12 cellular contexts compared by ENCODE assay signal in genomic region chr7:105776986-105777910, GRCh38.
DNase-seq lines count a peak whose midpoint lies in the region; ATAC-seq, FAIRE-seq and TF ChIP-seq lines count a peak whose summit lies in the region.
"Had no signal": no experiment of that assay in that cellular context is flagged by ENCODE, and none has a peak within 500 bp of the region (broad histone marks: within the 10 kb centered on the region; RNA-seq: fewer than 3 reads in every experiment).

No MANE protein-coding gene starts in this region.

- no peak for TF ChIP-seq CTCF in AG10803 (conservative IDR thresholded peaks at IDR 0.05; ENCODE audit: low read length)
- TF ChIP-seq CTCF in astrocyte (IDR thresholded peaks at IDR 0.05; ENCODE audit: insufficient read depth, low read depth, low read length), result no peak
- TF ChIP-seq CTCF in MM.1S (IDR thresholded peaks at IDR 0.05; ENCODE audit: low read length), result no peak

- peaks cover 5% of the 10 kb centered on the region for H3K79me1 ChIP-seq in mesendoderm (ENCODE audit: low read length)

- no peaks in the 10 kb centered on the region for H3F3A ChIP-seq in MM.1S (ENCODE audit: insufficient read depth, low read length)

- H3K4me1 ChIP-seq in astrocyte (ENCODE audit: insufficient read depth, low read length) (peaks cover 30% of the 10 kb centered on the region), mesendoderm (ENCODE audit: control insufficient read depth, low read depth, low read length) (peaks cover 21% of the 10 kb centered on the region), MM.1S (ENCODE audit: low read length) (no peaks in the 10 kb centered on the region)

- H4K20me1 ChIP-seq in astrocyte (ENCODE audit: insufficient read depth, low read length) (peaks cover 3% of the 10 kb centered on the region), MM.1S (ENCODE audit: insufficient read depth, low read length) (no peaks in the 10 kb centered on the region)

- H3K27me3 Mint-ChIP-seq in astrocyte (ENCODE audit: low read depth, unreplicated experiment), result no peaks in the 10 kb centered on the region

- H3K4me1 Mint-ChIP-seq in astrocyte (ENCODE audit: low read depth, unreplicated experiment), result peaks cover 24% of the 10 kb centered on the region

- H3K23ac ChIP-seq in mesendoderm (ENCODE audit: low read length), result no peak overlapping the region

- H2AFZ ChIP-seq in astrocyte (ENCODE audit: low read depth, low read length), result no peak overlapping the region
- no peak overlapping the region for H2AFZ ChIP-seq in MM.1S (ENCODE audit: low read length)

- no peak for ATAC-seq in GM21786 (IDR thresholded peaks at IDR 0.05; ENCODE audit: unreplicated experiment)

- H2BK5ac ChIP-seq in mesendoderm (ENCODE audit: low read length), result no peak overlapping the region

- FAIRE-seq in astrocyte (lab: Jason Lieb, UNC), result no peak

- H3K4ac ChIP-seq in mesendoderm (ENCODE audit: low read depth, low read length), result no peak overlapping the region

- H3K9me2 ChIP-seq in MM.1S (replicated peaks; ENCODE audit: insufficient read depth, low read length), result no peaks in the 10 kb centered on the region

- H3K4me3 ChIP-seq in AG10803 (ENCODE audit: low read length) (no peak overlapping the region), astrocyte (ENCODE audit: insufficient read depth, low read depth, low read length) (no peak overlapping the region), mesendoderm (ENCODE audit: low read length) (no peak overlapping the region), MM.1S (ENCODE audit: low read length) (no peak overlapping the region)

- H3K27ac Mint-ChIP-seq in astrocyte (ENCODE audit: unreplicated experiment), result peak overlapping the region; percentile 82
- H3K27ac Mint-ChIP-seq: immature natural killer cell had no signal

- H3K4me2 ChIP-seq in astrocyte (ENCODE audit: low read length), result peak overlapping the region; percentile 38
- no peak overlapping the region for H3K4me2 ChIP-seq in mesendoderm (ENCODE audit: low read length)
- no peak overlapping the region for H3K4me2 ChIP-seq in MM.1S (ENCODE audit: low read depth, low read length)

- H3K27me3 ChIP-seq in astrocyte (ENCODE audit: insufficient read depth, low read length) (no peaks in the 10 kb centered on the region), mesendoderm (ENCODE audit: insufficient read depth, low read length, poor library complexity) (peaks cover 2% of the 10 kb centered on the region), MM.1S (replicated peaks; ENCODE audit: insufficient read depth, low read length) (no peaks in the 10 kb centered on the region)

- no peak overlapping the region for H2AK5ac ChIP-seq in mesendoderm (ENCODE audit: low read length)

- no peaks in the 10 kb centered on the region for H3K36me3 ChIP-seq in astrocyte (ENCODE audit: insufficient read depth, low read length)
- no peaks in the 10 kb centered on the region for H3K36me3 ChIP-seq in mesendoderm (ENCODE audit: control insufficient read depth, insufficient read depth, low read length)
- no peaks in the 10 kb centered on the region for H3K36me3 ChIP-seq in MM.1S (replicated peaks; ENCODE audit: insufficient read depth, low read length)

- H4K8ac ChIP-seq in mesendoderm (ENCODE audit: low read depth, low read length), result no peak overlapping the region

- DNase-seq in AG10803 (ENCODE audit: low read depth) (peak; percentile 66), M059J (ENCODE audit: low read depth) (peak; percentile 90), astrocyte (ENCODE audit: low read depth) (peak; percentile 65), mesendoderm (peak; percentile 74), superior temporal gyrus (ENCODE audit: extremely low spot score) (no peak), MM.1S (no peak), SKM-1 (lab: John Stamatoyannopoulos, UW; ENCODE audit: unreplicated experiment) (no peak)
- DNase-seq: activated effector memory CD4-positive, alpha-beta T cell treated with Interleukin-2 at 50 U/mL for 16 hours; effector CD8-positive, alpha-beta T cell; immature natural killer cell; midbrain had no signal

- H3K18ac ChIP-seq in mesendoderm (ENCODE audit: low read length), result peak overlapping the region; percentile 18

- peaks cover 1% of the 10 kb centered on the region for H3K9me3 Mint-ChIP-seq in astrocyte (ENCODE audit: unreplicated experiment)

- peak overlapping the region; percentile 28 for H3K27ac ChIP-seq in astrocyte (ENCODE audit: low read depth, low read length)
- H3K27ac ChIP-seq in mesendoderm (ENCODE audit: low read depth, low read length), result no peak overlapping the region
- no peak overlapping the region for H3K27ac ChIP-seq in MM.1S (ENCODE audit: low read length)

- H2BK120ac ChIP-seq in mesendoderm (ENCODE audit: low read depth, low read length), result no peak overlapping the region

- H3K36me3 Mint-ChIP-seq in astrocyte (ENCODE audit: low read depth, unreplicated experiment), result peaks cover 2% of the 10 kb centered on the region

- H3K9ac ChIP-seq in astrocyte (ENCODE audit: low read length), result no peak overlapping the region
- no peak overlapping the region for H3K9ac ChIP-seq in mesendoderm (ENCODE audit: low read length)
- H3K9ac ChIP-seq in MM.1S (ENCODE audit: low read length), result no peak overlapping the region

- H3K79me2 ChIP-seq in astrocyte (ENCODE audit: insufficient read depth, low read length), result no peaks in the 10 kb centered on the region
- no peaks in the 10 kb centered on the region for H3K79me2 ChIP-seq in mesendoderm (ENCODE audit: control insufficient read depth, insufficient read depth, low read length)
- H3K79me2 ChIP-seq in MM.1S (ENCODE audit: low read length), result no peaks in the 10 kb centered on the region

- no peak overlapping the region for H2BK15ac ChIP-seq in mesendoderm (replicated peaks; ENCODE audit: low read depth)

- H4K5ac ChIP-seq in mesendoderm (ENCODE audit: low read length), result no peak overlapping the region

- H3K56ac ChIP-seq in mesendoderm (ENCODE audit: low read length), result no peak overlapping the region

- H3K9me3 ChIP-seq in astrocyte (ENCODE audit: insufficient read depth, low read depth, low read length), result no peaks in the 10 kb centered on the region
- H3K9me3 ChIP-seq in MM.1S (replicated peaks; ENCODE audit: insufficient read depth, low read length), result no peaks in the 10 kb centered on the region

- no CpG with 5 or more reads among the region's 11 CpGs for WGBS in mesendoderm (ENCODE audit: extremely low coverage, insufficient coverage, low lambda C conversion rate)

- H3K4me3 Mint-ChIP-seq in astrocyte (ENCODE audit: unreplicated experiment), result no peak overlapping the region
- H3K4me3 Mint-ChIP-seq: immature natural killer cell had no signal

Comparison
In these comparisons a context has a peak if more than half of its experiments do, and no peak if none do; other contexts are left out.
1. DNase-seq: peak in AG10803 (single experiment), M059J (single experiment), astrocyte (single experiment) and mesendoderm (single experiment); none in superior temporal gyrus (single experiment), MM.1S (single experiment) and SKM-1 (single experiment).